Comparison of ENCODE assay signal across 17 cellular contexts in genomic region chr5:73296772-73297171, GRCh38.
DNase-seq lines count a peak whose midpoint lies in the region; ATAC-seq, FAIRE-seq and TF ChIP-seq lines count a peak whose summit lies in the region.
"Had no signal": no experiment of that assay in that cellular context is flagged by ENCODE, and none has a peak within 500 bp of the region (broad histone marks: within the 10 kb centered on the region; RNA-seq: fewer than 3 reads in every experiment).

No MANE protein-coding gene starts in this region.

- CTCF ChIA-PET in T-cell (lab: Charles Lee), result no interaction called here

- DNase-seq in H54 (ENCODE audit: insufficient read length, low spot score) (peak; percentile 83), RPMI7951 (ENCODE audit: low read depth) (peak; percentile 86), dedifferentiated amniotic fluid mesenchymal stem cell (ENCODE audit: extremely low spot score) (peak; percentile 15), neural crest cell (ENCODE audit: low read depth, low spot score) (no peak), SK-N-DZ (ENCODE audit: low spot score) (no peak), T-cell (no peak), activated gamma-delta T cell treated with Interleukin-2 at 50 U/mL for 16 hours (no peak)
- DNase-seq: aorta; C1 segment of cervical spinal cord; effector memory CD4-positive, alpha-beta T cell; glutamatergic neuron; GOT3; naive thymus-derived CD4-positive, alpha-beta T cell; NCI-H1092 treated with DMSO at 0.1 percent for 48 hours; stimulated activated naive CD8-positive, alpha-beta T cell treated with anti-CD3 and anti-CD28 coated beads, Interleukin-15, amount 100 ng/mL, for 72 hours; T-helper 1 cell had no signal

- H3K27ac Mint-ChIP-seq in neural crest cell (ENCODE audit: unreplicated experiment) (no peak overlapping the region), T-cell (no peak overlapping the region)
- H3K27ac Mint-ChIP-seq: stimulated activated naive CD8-positive, alpha-beta T cell treated with anti-CD3 and anti-CD28 coated beads, Interleukin-15, amount 100 ng/mL, for 72 hours had no signal

- ATAC-seq in HG02970 (IDR thresholded peaks at IDR 0.05; ENCODE audit: low FRiP score, unreplicated experiment) (no peak), T-cell (replicated peaks in 1 of 4) (no peak)
- ATAC-seq: naive thymus-derived CD4-positive, alpha-beta T cell; stimulated activated naive CD8-positive, alpha-beta T cell treated with anti-CD3 and anti-CD28 coated beads, Interleukin-15, amount 100 ng/mL, for 72 hours had no signal

- H3K36me3 Mint-ChIP-seq in neural crest cell (ENCODE audit: low read depth) (no peaks in the 10 kb centered on the region), T-cell (no peaks in the 10 kb centered on the region)
- H3K36me3 Mint-ChIP-seq: naive thymus-derived CD4-positive, alpha-beta T cell had no signal

- TF ChIP-seq POLR2A in H54 (IDR thresholded peaks at IDR 0.05; ENCODE audit: low read depth, low read length), result no peak

- H3K4me1 Mint-ChIP-seq in neural crest cell, result peaks cover 18% of the 10 kb centered on the region
- peaks cover 25% of the 10 kb centered on the region in 3 donors for H3K4me1 Mint-ChIP-seq in T-cell

- H3K9me3 Mint-ChIP-seq in neural crest cell (no peaks in the 10 kb centered on the region), T-cell (no peaks in the 10 kb centered on the region)
- H3K9me3 Mint-ChIP-seq: stimulated activated naive CD8-positive, alpha-beta T cell treated with anti-CD3 and anti-CD28 coated beads, Interleukin-15, amount 100 ng/mL, for 72 hours had no signal

- H3K27me3 Mint-ChIP-seq in neural crest cell (ENCODE audit: low read depth) (peaks cover 90% of the 10 kb centered on the region), T-cell (peaks cover 81 to 88% of the 10 kb centered on the region in 2 donors)

- POLR2A ChIA-PET in T-cell (lab: Charles Lee), result no interaction called here

- TF ChIP-seq CTCF in neural crest cell (conservative IDR thresholded peaks at IDR 0.05), result no peak

- FAIRE-seq in H54 (lab: Jason Lieb, UNC), result peak; percentile 15

- peak overlapping the region; percentile 5 for H3K4me3 Mint-ChIP-seq in neural crest cell
- no peak overlapping the region for H3K4me3 Mint-ChIP-seq in T-cell
- H3K4me3 Mint-ChIP-seq: stimulated activated naive CD8-positive, alpha-beta T cell treated with anti-CD3 and anti-CD28 coated beads, Interleukin-15, amount 100 ng/mL, for 72 hours had no signal

Comparison
In these comparisons a context has a peak if more than half of its experiments do, and no peak if none do; other contexts are left out.
1. DNase-seq: peak in H54 (single experiment), RPMI7951 (single experiment) and dedifferentiated amniotic fluid mesenchymal stem cell (single experiment); none in neural crest cell (single experiment), SK-N-DZ (single experiment), T-cell (0 of 34) and activated gamma-delta T cell treated with Interleukin-2 at 50 U/mL for 16 hours (single experiment).